In the genomic region with DNA sequence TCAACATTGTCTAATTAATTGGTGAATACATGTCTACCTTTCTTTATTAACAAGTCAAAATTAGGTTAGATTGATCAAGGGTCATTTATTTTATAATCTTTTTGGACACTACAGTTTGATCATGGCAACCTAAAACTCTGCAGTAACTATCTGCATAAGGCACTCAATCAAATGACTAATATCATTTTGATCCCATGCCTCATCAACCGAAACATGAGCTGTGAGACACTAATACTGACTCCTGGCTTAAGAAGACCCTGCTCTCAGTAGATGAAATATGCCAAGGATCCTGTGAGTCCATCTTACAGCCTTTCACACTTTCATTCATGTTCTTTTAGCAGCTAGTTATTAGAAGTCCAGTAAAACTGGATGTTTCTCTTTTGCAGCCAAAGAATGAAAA, we compare ENCODE assay signal across 21 cellular contexts.
DNase-seq lines count a peak whose midpoint lies in the region; ATAC-seq, FAIRE-seq and TF ChIP-seq lines count a peak whose summit lies in the region.
"Had no signal": no experiment of that assay in that cellular context is flagged by ENCODE, and none has a peak within 500 bp of the region (broad histone marks: within the 10 kb centered on the region; RNA-seq: fewer than 3 reads in every experiment).

No MANE protein-coding gene starts in this region.

- ATAC-seq in GM21576 (IDR thresholded peaks at IDR 0.05; ENCODE audit: unreplicated experiment) = no peak
- ATAC-seq: activated naive CD8-positive, alpha-beta T cell treated with anti-CD3 and anti-CD28 coated beads, Interleukin-2, amount 50 U/mL, for 24 hours; gastrocnemius medialis; GM23338; K562; Right ventricle myocardium inferior had no signal

- no peaks in the 10 kb centered on the region for H3K9me3 Mint-ChIP-seq in chondrocyte (ENCODE audit: low read depth)
- H3K9me3 Mint-ChIP-seq: activated CD4-positive, alpha-beta memory T cell treated with anti-CD3 and anti-CD28 coated beads for 36 hours; activated naive CD8-positive, alpha-beta T cell treated with anti-CD3 and anti-CD28 coated beads, Interleukin-2, amount 50 U/mL, for 24 hours; GM23338 had no signal

- peak overlapping the region; percentile 32 for H3K4me2 ChIP-seq in osteoblast (ENCODE audit: insufficient read depth, low read length)
- H3K4me2 ChIP-seq: GM23338 had no signal

- peak; percentile 93 for FAIRE-seq in H54 (lab: Jason Lieb, UNC)
- FAIRE-seq: K562 had no signal

- H3K36me3 ChIP-seq in osteoblast (ENCODE audit: insufficient read depth, low read length) = no peaks in the 10 kb centered on the region
- H3K36me3 ChIP-seq: gastrocnemius medialis, thoracic aorta had no signal

- no peak overlapping the region for H3K4me3 Mint-ChIP-seq in chondrocyte (ENCODE audit: unreplicated experiment)
- H3K4me3 Mint-ChIP-seq: activated CD4-positive, alpha-beta memory T cell treated with anti-CD3 and anti-CD28 coated beads for 36 hours; activated naive CD8-positive, alpha-beta T cell treated with anti-CD3 and anti-CD28 coated beads, Interleukin-2, amount 50 U/mL, for 24 hours; GM23338 had no signal

- DNase-seq in H54 (ENCODE audit: insufficient read length, low spot score) (peak; percentile 1), RKO (ENCODE audit: low spot score) (peak; percentile 46), epithelial cell of esophagus (ENCODE audit: low read depth) (peak; percentile 54), osteoblast (ENCODE audit: insufficient read length, low spot score, missing footprints) (peak; percentile 6), NCI-H446 (lab: John Stamatoyannopoulos, UW) (no peak), chondrocyte (ENCODE audit: low spot score) (no peak)
- no peak for DNase-seq in activated naive CD4-positive, alpha-beta T cell (lab: John Stamatoyannopoulos, UW)
- DNase-seq: activated CD4-positive, alpha-beta memory T cell treated with anti-CD3 and anti-CD28 coated beads for 36 hours; activated naive CD8-positive, alpha-beta T cell treated with anti-CD3 and anti-CD28 coated beads, Interleukin-2, amount 50 U/mL, for 24 hours; DMS79 treated with DMSO at 0.1 percent for 48 hours; gastrocnemius medialis; NCI-H146; NCI-H2171; NCI-H526 treated with DMSO at 0.1 percent for 48 hours; stimulated activated CD4-positive, alpha-beta T cell treated with anti-CD3 and anti-CD28 coated beads, Interleukin-2, amount 100 ng/mL, for 48 hours; stimulated activated naive CD4-positive, alpha-beta T cell had no signal

- H3K27ac Mint-ChIP-seq in chondrocyte (ENCODE audit: unreplicated experiment) = no peak overlapping the region
- H3K27ac Mint-ChIP-seq: activated CD4-positive, alpha-beta memory T cell treated with anti-CD3 and anti-CD28 coated beads for 36 hours; activated naive CD8-positive, alpha-beta T cell treated with anti-CD3 and anti-CD28 coated beads, Interleukin-2, amount 50 U/mL, for 24 hours; GM23338 had no signal

- H3K27me3 ChIP-seq in osteoblast (ENCODE audit: insufficient read depth, low read length) = peaks cover 3% of the 10 kb centered on the region
- H3K27me3 ChIP-seq: gastrocnemius medialis had no signal

- no peaks in the 10 kb centered on the region for H3K9me3 ChIP-seq in osteoblast (ENCODE audit: low read depth, low read length)
- H3K9me3 ChIP-seq: gastrocnemius medialis, thoracic aorta had no signal

- no peak overlapping the region for H2AFZ ChIP-seq in osteoblast (ENCODE audit: low read length)
- H2AFZ ChIP-seq: GM23338 had no signal

- TF ChIP-seq POLR2A in H54 (IDR thresholded peaks at IDR 0.05; ENCODE audit: low read depth, low read length) = no peak

- H3K79me2 ChIP-seq in osteoblast (ENCODE audit: insufficient read depth, low read length) = no peaks in the 10 kb centered on the region

- TF ChIP-seq CTCF in epithelial cell of esophagus (IDR thresholded peaks at IDR 0.05; ENCODE audit: insufficient read depth, low read depth, low read length, missing control alignments) (no peak), osteoblast (IDR thresholded peaks at IDR 0.05; ENCODE audit: extremely low read depth, low read depth, low read length) (no peak), chondrocyte (IDR thresholded peaks at IDR 0.05) (no peak)

- H3K4me3 ChIP-seq in epithelial cell of esophagus (ENCODE audit: low read length) = no peak overlapping the region
- no peak overlapping the region for H3K4me3 ChIP-seq in osteoblast (ENCODE audit: insufficient read depth, low read length)
- H3K4me3 ChIP-seq: gastrocnemius medialis, GM23338, K562, thoracic aorta had no signal

- H3K27me3 Mint-ChIP-seq in chondrocyte (ENCODE audit: low read depth) = no peaks in the 10 kb centered on the region
- H3K27me3 Mint-ChIP-seq: activated CD4-positive, alpha-beta memory T cell treated with anti-CD3 and anti-CD28 coated beads for 36 hours had no signal

- H3K4me1 Mint-ChIP-seq in chondrocyte (ENCODE audit: low read depth) = peaks cover 3% of the 10 kb centered on the region
- H3K4me1 Mint-ChIP-seq: activated naive CD8-positive, alpha-beta T cell treated with anti-CD3 and anti-CD28 coated beads, Interleukin-2, amount 50 U/mL, for 24 hours had no signal

- H3K36me3 Mint-ChIP-seq in chondrocyte (ENCODE audit: low read depth) = no peaks in the 10 kb centered on the region
- H3K36me3 Mint-ChIP-seq: activated CD4-positive, alpha-beta memory T cell treated with anti-CD3 and anti-CD28 coated beads for 36 hours had no signal

- no peaks in the 10 kb centered on the region for H4K20me1 ChIP-seq in osteoblast (ENCODE audit: insufficient read depth, low read length)

- H3K27ac ChIP-seq in osteoblast (ENCODE audit: low read depth, low read length) = no peak overlapping the region
- H3K27ac ChIP-seq: gastrocnemius medialis, thoracic aorta had no signal

- peaks cover 6% of the 10 kb centered on the region for H3K4me1 ChIP-seq in osteoblast (ENCODE audit: insufficient read depth, low read length)
- H3K4me1 ChIP-seq: gastrocnemius medialis had no signal

Comparison
In these comparisons a context has a peak if more than half of its experiments do, and no peak if none do; other contexts are left out.
1. DNase-seq: peak in H54 (single experiment), RKO (single experiment), epithelial cell of esophagus (single experiment) and osteoblast (single experiment); none in NCI-H446 (0 of 2), activated naive CD4-positive, alpha-beta T cell (0 of 4) and chondrocyte (single experiment).